In genomic region chr2:39778775-39779751, GRCh38 we compare ENCODE assay signal across 1 cellular context.
A peak's percentile ranks its signal among the peaks of the same experiment; 100 is the strongest.
TF ChIP-seq lines count a peak whose summit lies in the region.

Gene THUMPD2, minus strand, starts transcription at chr2:39779258. Its CDS starts 19 bp downstream, at chr2:39779239.

TF ChIP-seq in K562, 482 proteins besides CTCF, POLR2A, EP300 and RAD21 (continued from another document and continues in another):
- TF ChIP-seq TRIM25 (IDR thresholded peaks at IDR 0.05; ENCODE audit: borderline replicate concordance) (no peak), ZNF444 (CRISPR knock-in tag; IDR thresholded peaks at IDR 0.05) (peak; percentile 96), DLX4 (CRISPR knock-in tag; IDR thresholded peaks at IDR 0.05) (no peak), ASH1L (IDR thresholded peaks at IDR 0.05; ENCODE audit: borderline replicate concordance, low read depth, partially characterized antibody) (no peak), TBL1XR1 (IDR thresholded peaks at IDR 0.05; ENCODE audit: low read length in 2 of 2) (no peak), ZNF197 (CRISPR knock-in tag; IDR thresholded peaks at IDR 0.05; ENCODE audit: low read depth) (peak; percentile 79; the same call in 1 of the 2 replicates), CXXC5 (CRISPR knock-in tag; IDR thresholded peaks at IDR 0.05) (peak; percentile 81), ZFPM2 (CRISPR knock-in tag; IDR thresholded peaks at IDR 0.05) (no peak), HLTF (IDR thresholded peaks at IDR 0.05) (no peak), HINFP (tag; conservative IDR thresholded peaks at IDR 0.05; ENCODE audit: low read depth) (no peak), MXI1 (IDR thresholded peaks at IDR 0.05; ENCODE audit: low read depth, low read length) (no peak), ZNF3 (CRISPR knock-in tag; IDR thresholded peaks at IDR 0.05) (no peak), HEY1 (CRISPR knock-in tag; IDR thresholded peaks at IDR 0.05; ENCODE audit: borderline replicate concordance) (no peak), SAP30 (IDR thresholded peaks at IDR 0.05; ENCODE audit: borderline replicate concordance, insufficient read depth, low read depth, low read length, poor library complexity, severe bottlenecking) (peak; percentile 72), KLF10 (CRISPR knock-in tag; IDR thresholded peaks at IDR 0.05) (no peak), FIP1L1 (IDR thresholded peaks at IDR 0.05; ENCODE audit: low read depth, low read length, poor library complexity, severe bottlenecking) (no peak), BRCA1 (IDR thresholded peaks at IDR 0.05) (no peak), BRCA1 (CRISPR knock-in tag; IDR thresholded peaks at IDR 0.05) (no peak), CHAMP1 (IDR thresholded peaks at IDR 0.05) (no peak), LCOR (CRISPR knock-in tag; IDR thresholded peaks at IDR 0.05) (peak; percentile 68; the same call in 1 of the 2 replicates), PREB (CRISPR knock-in tag; IDR thresholded peaks at IDR 0.05) (no peak), MNT (conservative IDR thresholded peaks at IDR 0.05) (peak; percentile 85 to 92), KDM2B (CRISPR knock-in tag; IDR thresholded peaks at IDR 0.05) (no peak), RBM17 (IDR thresholded peaks at IDR 0.05; ENCODE audit: borderline replicate concordance, low read depth, low read length) (no peak), ZBTB12 (CRISPR knock-in tag; IDR thresholded peaks at IDR 0.05) (no peak), FOXO4 (CRISPR knock-in tag; IDR thresholded peaks at IDR 0.05) (no peak), FOS (IDR thresholded peaks at IDR 0.05; ENCODE audit: extremely low read depth, insufficient read length) (no peak), NR0B1 (IDR thresholded peaks at IDR 0.05; ENCODE audit: partially characterized antibody) (no peak), KLF1 (tag; IDR thresholded peaks at IDR 0.05) (no peak), ZNF384 (IDR thresholded peaks at IDR 0.05; ENCODE audit: low read depth, low read length) (no peak), LEF1 (IDR thresholded peaks at IDR 0.05) (no peak), GTF2A2 (tag; IDR thresholded peaks at IDR 0.05) (no peak), ERF (CRISPR knock-in tag; IDR thresholded peaks at IDR 0.05) (0 out of 2 replicates have a peak, but pooled peaks have one; percentile 43), THAP12 (CRISPR knock-in tag; IDR thresholded peaks at IDR 0.05) (peak; percentile 70; the same call in 1 of the 2 replicates), ZMIZ1 (IDR thresholded peaks at IDR 0.05; ENCODE audit: low read depth in 2 of 2, low read length in 2 of 2) (no peak), GTF2B (IDR thresholded peaks at IDR 0.05; ENCODE audit: extremely low read depth, insufficient read length) (no peak), ZNF507 (tag; conservative IDR thresholded peaks at IDR 0.05) (no peak)
